ENCODE assay signal across 13 cellular contexts in genomic region chr15:29401644-29402043, GRCh38.
DNase-seq lines count a peak whose midpoint lies in the region; ATAC-seq and TF ChIP-seq lines count a peak whose summit lies in the region.
"Had no signal": no experiment of that assay in that cellular context is flagged by ENCODE, and none has a peak within 500 bp of the region (broad histone marks: within the 10 kb centered on the region; RNA-seq: fewer than 3 reads in every experiment).

No MANE protein-coding gene starts in this region.

- H3K9ac ChIP-seq in PC-3 (ENCODE audit: low read length), result no peak overlapping the region
- H3K9ac ChIP-seq in stomach smooth muscle (ENCODE audit: low read length in 2 of 2), result no peak overlapping the region

- BruUV-seq in PC-3 (replicated peaks; lab: Mats Ljungman, UMichigan), result no TSS peak

- H3K4me3 ChIP-seq in PC-3 (ENCODE audit: low read length) (no peak overlapping the region), stomach smooth muscle (ENCODE audit: low read length in 2 of 2) (no peak overlapping the region)

- H3K9me3 ChIP-seq in PC-3 (ENCODE audit: low read length) (no peaks in the 10 kb centered on the region), stomach smooth muscle (ENCODE audit: control insufficient read depth in 2 of 2, low read length in 2 of 2) (no peaks in the 10 kb centered on the region)

- H3K36me3 ChIP-seq in PC-3 (ENCODE audit: low read depth, low read length) (no peaks in the 10 kb centered on the region), stomach smooth muscle (ENCODE audit: control insufficient read depth in 2 of 2, insufficient read depth in 2 of 2, low read length in 2 of 2) (no peaks in the 10 kb centered on the region)

- no peaks in the 10 kb centered on the region for H3K4me1 ChIP-seq in PC-3 (ENCODE audit: insufficient read depth, low read length)
- peaks cover 27% of the 10 kb centered on the region for H3K4me1 ChIP-seq in stomach smooth muscle (ENCODE audit: control insufficient read depth, insufficient read depth, low read length)

- no peak overlapping the region for H3K27ac Mint-ChIP-seq in activated naive CD8-positive, alpha-beta T cell treated with anti-CD3 and anti-CD28 coated beads for 36 hours
- H3K27ac Mint-ChIP-seq: CD8-positive, alpha-beta T cell; IgD-negative memory B cell had no signal

- DNase-seq in DMS79 treated with DMSO at 0.1 percent for 48 hours (lab: John Stamatoyannopoulos, UW) (peak; percentile 20), PC-3 (no peak), left kidney (ENCODE audit: low read depth, low spot score) (peak; percentile 58), NCI-H2029 (lab: John Stamatoyannopoulos, UW) (no peak), NCI-H69 (lab: John Stamatoyannopoulos, UW) (no peak)
- DNase-seq in activated naive CD8-positive, alpha-beta T cell treated with anti-CD3 and anti-CD28 coated beads for 36 hours, result no peak
- DNase-seq: CD8-positive, alpha-beta T cell; COR-L47 had no signal

- H3K27me3 ChIP-seq in PC-3 (ENCODE audit: low read length) (peaks cover 43% of the 10 kb centered on the region), stomach smooth muscle (ENCODE audit: control insufficient read depth in 1 of 2, insufficient read depth in 2 of 2, low read length in 2 of 2) (no peaks in the 10 kb centered on the region)

- no peak overlapping the region for H3K4me3 Mint-ChIP-seq in activated naive CD8-positive, alpha-beta T cell treated with anti-CD3 and anti-CD28 coated beads for 36 hours
- H3K4me3 Mint-ChIP-seq: CD14-positive monocyte; CD8-positive, alpha-beta T cell; IgD-negative memory B cell had no signal

- peak; percentile 43 for ATAC-seq in PC-3
- ATAC-seq in HG03439 (IDR thresholded peaks at IDR 0.05; ENCODE audit: unreplicated experiment), result no peak
- ATAC-seq: CD8-positive, alpha-beta T cell; HCT116 had no signal

- H3K9me2 ChIP-seq in PC-3 (replicated peaks; ENCODE audit: low read length), result no peaks in the 10 kb centered on the region

- no peaks in the 10 kb centered on the region for H3K79me2 ChIP-seq in PC-3 (ENCODE audit: low read length)

- no peak for TF ChIP-seq CTCF in PC-3 (conservative IDR thresholded peaks at IDR 0.05; ENCODE audit: low read depth, low read length)

- CTCF ChIA-PET in PC-3 (lab: Charles Lee), result no interaction called here

- no peaks in the 10 kb centered on the region for H3F3A ChIP-seq in PC-3 (ENCODE audit: low read length, unreplicated experiment)

- H3K27me3 Mint-ChIP-seq in activated naive CD8-positive, alpha-beta T cell treated with anti-CD3 and anti-CD28 coated beads for 36 hours, result peaks cover 24% of the 10 kb centered on the region

- no peak overlapping the region for H3K4me2 ChIP-seq in PC-3 (ENCODE audit: low read length)

- H3K36me3 Mint-ChIP-seq in activated naive CD8-positive, alpha-beta T cell treated with anti-CD3 and anti-CD28 coated beads for 36 hours, result no peaks in the 10 kb centered on the region
- H3K36me3 Mint-ChIP-seq: CD14-positive monocyte; CD8-positive, alpha-beta T cell; IgD-negative memory B cell had no signal

- POLR2A ChIA-PET in PC-3 (lab: Charles Lee; ENCODE audit: unreplicated experiment), result no interaction called here

- no peak overlapping the region for H3K27ac ChIP-seq in PC-3 (ENCODE audit: low read length)
- H3K27ac ChIP-seq in stomach smooth muscle (ENCODE audit: low read length), result peak overlapping the region; percentile 3

- no peaks in the 10 kb centered on the region for H3K4me1 Mint-ChIP-seq in activated naive CD8-positive, alpha-beta T cell treated with anti-CD3 and anti-CD28 coated beads for 36 hours

- H3K9me3 Mint-ChIP-seq in activated naive CD8-positive, alpha-beta T cell treated with anti-CD3 and anti-CD28 coated beads for 36 hours, result no peaks in the 10 kb centered on the region
- H3K9me3 Mint-ChIP-seq: CD8-positive, alpha-beta T cell had no signal

- no peak overlapping the region for H2AFZ ChIP-seq in PC-3 (ENCODE audit: low read length)

- intact Hi-C loops in PC-3 (cut with micrococcal nuclease), result no loop called here

- no peaks in the 10 kb centered on the region for H4K20me1 ChIP-seq in PC-3 (ENCODE audit: low read length)

Comparison
In these comparisons a context has a peak if more than half of its experiments do, and no peak if none do; other contexts are left out.
1. DNase-seq: peak in DMS79 treated with DMSO at 0.1 percent for 48 hours (single experiment) and left kidney (single experiment); none in PC-3 (single experiment), activated naive CD8-positive, alpha-beta T cell treated with anti-CD3 and anti-CD28 coated beads for 36 hours (single experiment), NCI-H2029 (single experiment) and NCI-H69 (single experiment).